25 cellular contexts compared by ENCODE assay signal in the genomic region with DNA sequence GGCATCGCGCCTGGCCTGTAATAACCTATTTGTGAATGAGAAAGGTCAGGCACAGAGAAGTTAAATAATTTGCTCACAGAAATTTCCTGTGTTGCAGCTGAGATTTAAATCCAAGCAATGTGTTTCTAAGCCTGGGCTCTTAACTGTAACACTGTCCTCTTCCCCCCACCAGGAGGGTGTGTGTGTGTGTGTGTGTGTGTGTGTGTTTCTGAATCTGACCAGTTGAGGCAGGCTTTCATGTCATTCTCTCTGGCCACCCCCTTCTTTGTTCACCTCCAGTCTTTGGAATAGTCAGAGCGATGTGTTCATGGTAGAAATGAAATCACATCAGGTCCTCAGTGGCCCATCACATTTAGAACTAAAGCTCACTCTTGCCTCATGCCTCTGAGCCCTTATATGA.
DNase-seq lines count a peak whose midpoint lies in the region; ATAC-seq and TF ChIP-seq lines count a peak whose summit lies in the region.
"Had no signal": no experiment of that assay in that cellular context is flagged by ENCODE, and none has a peak within 500 bp of the region (broad histone marks: within the 10 kb centered on the region; RNA-seq: fewer than 3 reads in every experiment).

No MANE protein-coding gene starts in this region.

- H3K4me3 ChIP-seq in WERI-Rb-1 (ENCODE audit: low read depth, low read length) (no peak overlapping the region), retinal pigment epithelial cell (ENCODE audit: low read length) (no peak overlapping the region)
- H3K4me3 ChIP-seq: stomach had no signal

- H3K27ac ChIP-seq in WERI-Rb-1 (no peak overlapping the region), foreskin keratinocyte (no peak overlapping the region)
- H3K27ac ChIP-seq: stomach had no signal

- H3K36me3 ChIP-seq in WERI-Rb-1: peaks cover 24% of the 10 kb centered on the region
- H3K36me3 ChIP-seq: stomach had no signal

- no peaks in the 10 kb centered on the region for H3K4me1 ChIP-seq in foreskin keratinocyte

- H3K27me3 ChIP-seq in WERI-Rb-1 (ENCODE audit: insufficient read depth, low read depth, severe bottlenecking) (no peaks in the 10 kb centered on the region), foreskin keratinocyte (no peaks in the 10 kb centered on the region)
- H3K27me3 ChIP-seq: stomach had no signal

- peaks cover 5% of the 10 kb centered on the region for H3K9me3 ChIP-seq in WERI-Rb-1 (ENCODE audit: severe bottlenecking)
- H3K9me3 ChIP-seq: stomach had no signal

- ATAC-seq in foreskin keratinocyte: peak; percentile 11
- ATAC-seq: left ventricle myocardium superior had no signal

- DNase-seq in HCEC 1CT (peak; percentile 6), WERI-Rb-1 (peak; percentile 41), foreskin keratinocyte (peak in 1 of 2 donors; percentile 9), retinal pigment epithelial cell (ENCODE audit: low read depth) (no peak), CD1c-positive myeloid dendritic cell (ENCODE audit: extremely low spot score) (no peak), GM19238 (ENCODE audit: insufficient read length, low spot score) (no peak), mucosa of gallbladder (ENCODE audit: low spot score) (no peak)
- DNase-seq: activated CD4-positive, CD25-positive, alpha-beta regulatory T cell treated with anti-CD3 and anti-CD28 coated beads, Interleukin-2, amount 50 U/mL, for 72 hours; activated CD8-positive, alpha-beta memory T cell treated with anti-CD3 and anti-CD28 coated beads for 24 hours; activated naive CD4-positive, alpha-beta T cell treated with anti-CD3 and anti-CD28 coated beads for 36 hours; activated T-cell treated with anti-CD3 and anti-CD28 coated beads, Interleukin-2, amount 50 U/mL, for 48 hours; anterior cingulate cortex; COR-L47; effector CD8-positive, alpha-beta T cell; head of caudate nucleus; Kasumi-1; left ventricle myocardium superior; NCI-H1105 treated with DMSO at 0.1 percent for 48 hours; NCI-H2081 treated with DMSO at 0.1 percent for 48 hours; NCI-H510A; retina; RPMI8226; stimulated activated CD4-positive, alpha-beta T cell treated with anti-CD3 and anti-CD28 coated beads, Interleukin-12 subunit alpha, Interleukin-12 subunit beta, amount 100 ng/mL, for 4 hours; stomach; T-helper 9 cell had no signal

- TF ChIP-seq CTCF in WERI-Rb-1 (IDR thresholded peaks at IDR 0.05; ENCODE audit: low read depth, low read length) (peak; percentile 27; the same call in 1 of the 2 replicates), foreskin keratinocyte (conservative IDR thresholded peaks at IDR 0.05) (peak; percentile 17), retinal pigment epithelial cell (conservative IDR thresholded peaks at IDR 0.05; ENCODE audit: low read depth, low read length) (peak; percentile 7)

Comparison
In these comparisons a context has a peak if more than half of its experiments do, and no peak if none do; other contexts are left out.
1. DNase-seq: peak in HCEC 1CT (single experiment) and WERI-Rb-1 (single experiment); none in retinal pigment epithelial cell (single experiment), CD1c-positive myeloid dendritic cell (single experiment), GM19238 (single experiment) and mucosa of gallbladder (single experiment).
2. Peak in every context shown above with its lines, with median percentiles within 50 percentile points of each other: CTCF ChIP-seq.